In genomic region chr19:1858412-1859081, GRCh38 we compare ENCODE assay signal across 8 cellular contexts. TPM values are rescaled to one million over a fixed set of nuclear protein-coding genes. Genes with fewer than 3 reads are reported as not detected.
DNase-seq lines count a peak whose midpoint lies in the region; TF ChIP-seq lines count a peak whose summit lies in the region.
"Had no signal": no experiment of that assay in that cellular context is flagged by ENCODE, and none has a peak within 500 bp of the region (broad histone marks: within the 10 kb centered on the region; RNA-seq: fewer than 3 reads in every experiment).

No MANE protein-coding gene starts in this region.

- intact Hi-C loops in OCI-LY7 (cut with micrococcal nuclease; ENCODE audit: unreplicated experiment): no loop called here
- intact Hi-C loops in ovary (cut with DNase I): no loop called here

- CTCF ChIA-PET in OCI-LY7 (lab: Charles Lee; ENCODE audit: unreplicated experiment): no interaction called here

- H3K36me3 ChIP-seq in DOHH2 (ENCODE audit: control insufficient read depth, low read length): peaks cover 6% of the 10 kb centered on the region; the same call in 1 of the 2 replicates
- H3K36me3 ChIP-seq in OCI-LY7 (ENCODE audit: insufficient read depth, low read length): peaks cover 15% of the 10 kb centered on the region
- no peaks in the 10 kb centered on the region for H3K36me3 ChIP-seq in duodenal mucosa (ENCODE audit: control insufficient read depth in 1 of 2, insufficient read depth in 2 of 2, low read length in 2 of 2)
- H3K36me3 ChIP-seq in rectal smooth muscle tissue (ENCODE audit: control insufficient read depth, insufficient read depth, low read length): no peaks in the 10 kb centered on the region
- no peaks in the 10 kb centered on the region for H3K36me3 ChIP-seq in ovary

- H3K4me2 ChIP-seq in DOHH2 (ENCODE audit: low read length) (peak overlapping the region; percentile 98), OCI-LY7 (ENCODE audit: low read length) (peak overlapping the region; percentile 98)

- H3K4me1 ChIP-seq in DOHH2 (ENCODE audit: control insufficient read depth, low read length): peaks cover 86% of the 10 kb centered on the region
- H3K4me1 ChIP-seq in OCI-LY7 (ENCODE audit: insufficient read depth, low read length, poor library complexity, severe bottlenecking): peaks cover 81% of the 10 kb centered on the region
- H3K4me1 ChIP-seq in duodenal mucosa (ENCODE audit: control insufficient read depth in 1 of 2, insufficient read depth in 2 of 2, low read length in 2 of 2): peaks cover 64 to 68% of the 10 kb centered on the region in 2 donors
- peaks cover 16% of the 10 kb centered on the region for H3K4me1 ChIP-seq in rectal smooth muscle tissue (ENCODE audit: control insufficient read depth, insufficient read depth, low read length)
- peaks cover 28% of the 10 kb centered on the region for H3K4me1 ChIP-seq in ovary (ENCODE audit: insufficient read depth)

- BruUV-seq in OCI-LY7 (replicated peaks; lab: Mats Ljungman, UMichigan): no TSS peak

- H3K27ac ChIP-seq in DOHH2 (ENCODE audit: low read depth, low read length) (peak overlapping the region; percentile 7; the same call in 1 of the 2 replicates), OCI-LY7 (ENCODE audit: low read depth, low read length, poor library complexity, severe bottlenecking) (peak overlapping the region; percentile 86), duodenal mucosa (ENCODE audit: low read depth, low read length) (peak overlapping the region; percentile 96), rectal smooth muscle tissue (ENCODE audit: low read depth, low read length) (peak overlapping the region; percentile 73), ovary (no peak overlapping the region)

- H3F3A ChIP-seq in DOHH2 (ENCODE audit: control insufficient read depth, insufficient read depth): peaks cover 18% of the 10 kb centered on the region

- no peaks in the 10 kb centered on the region for H3K27me3 ChIP-seq in DOHH2 (ENCODE audit: control insufficient read depth, low read length)
- H3K27me3 ChIP-seq in duodenal mucosa (ENCODE audit: control insufficient read depth in 1 of 2, insufficient read depth in 2 of 2, low read length in 2 of 2): no peaks in the 10 kb centered on the region
- no peaks in the 10 kb centered on the region for H3K27me3 ChIP-seq in rectal smooth muscle tissue (ENCODE audit: control insufficient read depth, insufficient read depth, low read length)
- no peaks in the 10 kb centered on the region for H3K27me3 ChIP-seq in ovary

- POLR2A ChIA-PET in OCI-LY7 (lab: Charles Lee): interaction anchor here (0.6 to 1.2 kb wide), 3 partner anchors 16 to 72 kb away, joined by 3 to 4 read pairs (median 3); no protein-coding TSS in a partner anchor

- TF ChIP-seq EP300 in ovary (IDR thresholded peaks at IDR 0.05): no peak

- no peak overlapping the region for H2AFZ ChIP-seq in OCI-LY7 (ENCODE audit: low read length)

- DNase-seq in OCI-LY7 (ENCODE audit: low spot score): no peak
- DNase-seq in putamen (ENCODE audit: low spot score): no peak
- DNase-seq in ovary: no peak
- no peak for DNase-seq in NOMO-1 (lab: John Stamatoyannopoulos, UW; ENCODE audit: unreplicated experiment in 2 of 2)
- DNase-seq: NCI-H2081 treated with DMSO at 0.1 percent for 48 hours had no signal

- H4K20me1 ChIP-seq in DOHH2 (ENCODE audit: control insufficient read depth, insufficient read depth, low read depth, low read length) (0 out of 2 replicates have a peak, but pooled peaks cover 10% of the 10 kb centered on the region), OCI-LY7 (ENCODE audit: insufficient read depth, low read length) (peaks cover 28% of the 10 kb centered on the region)

- 68 to 72% (median 71%) methylated on average over 9 to 10 of the region's 10 CpGs for WGBS in ovary, 3 donors

- H3K9ac ChIP-seq in duodenal mucosa (ENCODE audit: low read depth in 1 of 2, low read length in 2 of 2) (peak overlapping the region; percentile 76 to 97), rectal smooth muscle tissue (ENCODE audit: low read length) (no peak overlapping the region)

- H3K4me3 ChIP-seq in DOHH2 (ENCODE audit: low read length) (no peak overlapping the region), OCI-LY7 (ENCODE audit: low read depth, low read length, poor library complexity, severe bottlenecking) (peak overlapping the region; percentile 2), duodenal mucosa (ENCODE audit: low read depth in 1 of 2, low read length in 2 of 2) (peak overlapping the region; percentile 16 to 67), rectal smooth muscle tissue (ENCODE audit: low read length) (no peak overlapping the region), ovary (no peak overlapping the region)

- H3K79me2 ChIP-seq in DOHH2 (ENCODE audit: control insufficient read depth, low read length) (peaks cover 91% of the 10 kb centered on the region), OCI-LY7 (ENCODE audit: insufficient read depth, low read depth, low read length) (peaks cover 82% of the 10 kb centered on the region)

- TF ChIP-seq CTCF in DOHH2 (IDR thresholded peaks at IDR 0.05; ENCODE audit: low read depth, low read length, poor library complexity, severe bottlenecking) (no peak), OCI-LY7 (conservative IDR thresholded peaks at IDR 0.05; ENCODE audit: low read length) (no peak), ovary (IDR thresholded peaks at IDR 0.05) (no peak)

- TF ChIP-seq POLR2A in ovary (IDR thresholded peaks at IDR 0.05): no peak

- H3K9me2 ChIP-seq in DOHH2 (replicated peaks; ENCODE audit: control insufficient read depth, low read length): no peaks in the 10 kb centered on the region
- no peaks in the 10 kb centered on the region for H3K9me2 ChIP-seq in OCI-LY7 (ENCODE audit: insufficient read depth, low read length)

- no peaks in the 10 kb centered on the region for H3K9me3 ChIP-seq in DOHH2 (ENCODE audit: control insufficient read depth, insufficient read depth, low read length)
- H3K9me3 ChIP-seq in OCI-LY7 (ENCODE audit: low read length): no peaks in the 10 kb centered on the region
- H3K9me3 ChIP-seq in duodenal mucosa (ENCODE audit: control insufficient read depth in 1 of 2, low read length in 2 of 2): no peaks in the 10 kb centered on the region
- no peaks in the 10 kb centered on the region for H3K9me3 ChIP-seq in ovary

RNA-seq across cellular contexts. Expression of gene KLF16, which starts 4.8 kb away (rescaled TPM):
- 9.4 and 9.6 TPM in 2 replicates for total RNA-seq in OCI-LY7 (2014; rRNA removed; shearing (Covaris generic))
- 39.1 and 44.4 TPM in 2 replicates for total RNA-seq in OCI-LY7 (2022)
- 10 to 100 TPM in 6 of 7 donors, 1 to 10 TPM in 1; 4.2 to 26.6 (median 14.4) TPM for total RNA-seq in ovary
- 1 to 10 TPM in 1 of 2 donors, under 1 TPM in 1; 0.63 to 5.4 TPM for polyA plus RNA-seq in ovary

RNA-seq across cellular contexts. Expression of gene REXO1, which starts 10.3 kb away (rescaled TPM):
- total RNA-seq in OCI-LY7 (2014; rRNA removed; shearing (Covaris generic)): 13.9 and 24.0 TPM in 2 replicates
- total RNA-seq in OCI-LY7 (2022) (52.8 and 54.9 TPM in 2 replicates), ovary (10 to 100 TPM; 14.9 to 46.7 (median 30.4) TPM)
- 10 to 100 TPM in 1 of 2 donors, 1 to 10 TPM in 1; 4.8 to 21.5 TPM for polyA plus RNA-seq in ovary

RNA-seq across cellular contexts. Expression of gene ABHD17A, which starts 26.7 kb away (rescaled TPM):
- 98.7 and 130 TPM in 2 replicates for total RNA-seq in OCI-LY7 (2014; rRNA removed; shearing (Covaris generic))
- 64.2 and 71.3 TPM in 2 replicates for total RNA-seq in OCI-LY7 (2022)
- total RNA-seq in ovary: 10 to 100 TPM; 54.2 to 87.3 (median 65.4) TPM
- polyA plus RNA-seq in ovary: 10 to 100 TPM in 1 of 2 donors, under 1 TPM in 1; 0.57 to 65.6 TPM

RNA-seq across cellular contexts. Expression of gene ATP8B3, which starts 46.5 kb away (rescaled TPM):
- total RNA-seq in OCI-LY7 (2014; rRNA removed; shearing (Covaris generic)): 5.9 and 7.4 TPM in 2 replicates
- total RNA-seq in OCI-LY7 (2022): 19.3 and 21.2 TPM in 2 replicates
- 1 to 10 TPM in 5 of 7 donors, under 1 TPM in 2; 0.72 to 3.2 (median 2.1) TPM for total RNA-seq in ovary
- 1 to 10 TPM in 1 of 2 donors, under 1 TPM in 1; 0.91 to 1.5 TPM for polyA plus RNA-seq in ovary

RNA-seq across cellular contexts. Expression of gene ADAT3, which starts 46.7 kb away (rescaled TPM):
- total RNA-seq in OCI-LY7 (2014; rRNA removed; shearing (Covaris generic)): 5.6 and 7.9 TPM in 2 replicates
- total RNA-seq in OCI-LY7 (2022) (13.1 and 16.4 TPM in 2 replicates), ovary (10 to 100 TPM in 1 of 7 donors, 1 to 10 TPM in 6; 2.6 to 13.7 (median 4.6) TPM)
- 1 to 10 TPM in 1 of 2 donors, not detected in 1; 2.3 TPM for polyA plus RNA-seq in ovary

Comparison
In these comparisons a context has a peak if more than half of its experiments do, and no peak if none do; other contexts are left out.
1. H3K27ac ChIP-seq: peak in DOHH2 (single experiment), OCI-LY7 (single experiment), duodenal mucosa (single experiment) and rectal smooth muscle tissue (single experiment); none in ovary (0 of 2).
2. H3K4me3 ChIP-seq: peak in OCI-LY7 (single experiment) and duodenal mucosa (2 of 2); none in DOHH2 (single experiment), rectal smooth muscle tissue (single experiment) and ovary (single experiment).